8 cellular contexts compared by ENCODE assay signal in the genomic region with DNA sequence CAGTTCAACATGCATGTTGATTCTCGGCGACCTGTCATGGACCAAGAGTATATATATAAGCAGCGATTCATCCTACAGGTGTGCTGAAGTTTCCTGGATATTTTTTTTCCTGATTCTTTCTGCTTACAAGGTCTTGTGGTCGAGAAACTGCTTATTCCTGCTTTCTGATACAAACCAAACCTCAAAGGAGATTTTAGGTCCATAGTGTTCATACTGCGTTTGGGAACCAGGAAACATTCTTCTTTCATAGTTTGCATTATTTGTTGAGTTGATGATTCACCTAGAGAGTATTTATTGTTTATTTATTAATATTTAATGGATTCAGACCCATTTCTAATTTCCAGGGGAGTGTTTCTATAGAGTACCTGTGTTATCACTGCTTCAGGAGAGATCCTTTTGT.
"Had no signal": no experiment of that assay in that cellular context is flagged by ENCODE, and none has a peak within 500 bp of the region (broad histone marks: within the 10 kb centered on the region; RNA-seq: fewer than 3 reads in every experiment).

No MANE protein-coding gene starts in this region.

- H3K27ac Mint-ChIP-seq: HFFc6 had no signal

- DNase-seq: GM23248, GOT3, H7, HFFc6, IMR-90, KG1 had no signal

- H3K9me3 Mint-ChIP-seq: HFFc6 had no signal

- H3K4me3 Mint-ChIP-seq: HFFc6 had no signal

- ATAC-seq: HCT116, K562 had no signal
